ENCODE assay signal across 10 cellular contexts in the genomic region with DNA sequence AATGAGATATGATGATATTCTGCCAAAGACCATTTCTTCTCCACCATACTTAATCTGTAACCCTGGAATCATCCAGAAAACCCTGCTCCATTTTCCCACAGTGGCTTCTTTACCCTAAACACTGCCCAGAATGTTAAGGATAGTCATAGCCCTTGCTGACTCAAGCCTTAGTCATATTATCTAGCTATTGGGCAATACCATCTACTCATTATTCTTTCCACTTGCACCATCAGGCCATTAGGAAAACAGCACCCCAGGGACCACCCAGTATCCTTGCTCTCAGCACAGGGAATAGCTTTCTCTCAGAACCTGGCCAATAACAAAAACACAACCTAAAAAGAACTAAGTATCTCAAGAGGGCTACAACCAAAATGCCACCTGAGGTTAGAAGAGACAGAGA.
DNase-seq lines count a peak whose midpoint lies in the region; ATAC-seq and TF ChIP-seq lines count a peak whose summit lies in the region.
"Had no signal": no experiment of that assay in that cellular context is flagged by ENCODE, and none has a peak within 500 bp of the region (broad histone marks: within the 10 kb centered on the region; RNA-seq: fewer than 3 reads in every experiment).

No MANE protein-coding gene starts in this region.

- H3K27ac ChIP-seq in osteoblast (ENCODE audit: low read depth, low read length) = peak overlapping the region; percentile 97

- H2AFZ ChIP-seq in osteoblast (ENCODE audit: low read length) = no peak overlapping the region

- H3K4me2 ChIP-seq in osteoblast (ENCODE audit: insufficient read depth, low read length) = peak overlapping the region; percentile 10

- H4K20me1 ChIP-seq in osteoblast (ENCODE audit: insufficient read depth, low read length) = no peaks in the 10 kb centered on the region

- H3K27me3 ChIP-seq in osteoblast (ENCODE audit: insufficient read depth, low read length) = no peaks in the 10 kb centered on the region

- DNase-seq in CD14-positive monocyte (ENCODE audit: low spot score) (no peak), MV-4-11 (lab: John Stamatoyannopoulos, UW) (peak; percentile 51), epithelial cell of esophagus (ENCODE audit: low read depth) (peak; percentile 90), osteoblast (ENCODE audit: insufficient read length, low spot score, missing footprints) (no peak), GOT3 (lab: John Stamatoyannopoulos, UW) (no peak), putamen (ENCODE audit: low spot score) (no peak), NCI-H2196 (lab: John Stamatoyannopoulos, UW; ENCODE audit: unreplicated experiment) (no peak)
- DNase-seq: activated CD8-positive, alpha-beta T cell treated with anti-CD3 and anti-CD28 coated beads for 36 hours; anterior cingulate cortex had no signal

- H3K4me3 ChIP-seq in epithelial cell of esophagus (ENCODE audit: low read length) (no peak overlapping the region), osteoblast (ENCODE audit: insufficient read depth, low read length) (no peak overlapping the region)

- no peaks in the 10 kb centered on the region for H3K27me3 Mint-ChIP-seq in CD14-positive monocyte (ENCODE audit: low read depth in 3 of 3)
- H3K27me3 Mint-ChIP-seq: activated CD8-positive, alpha-beta T cell treated with anti-CD3 and anti-CD28 coated beads for 36 hours had no signal

- TF ChIP-seq CTCF in CD14-positive monocyte (IDR thresholded peaks at IDR 0.05) (no peak), epithelial cell of esophagus (IDR thresholded peaks at IDR 0.05; ENCODE audit: insufficient read depth, low read depth, low read length, missing control alignments) (peak; percentile 36), osteoblast (IDR thresholded peaks at IDR 0.05; ENCODE audit: extremely low read depth, low read depth, low read length) (no peak)

- ATAC-seq in HG03097 (IDR thresholded peaks at IDR 0.05; ENCODE audit: low FRiP score, unreplicated experiment) = no peak
- ATAC-seq: activated CD8-positive, alpha-beta T cell treated with anti-CD3 and anti-CD28 coated beads for 36 hours had no signal

- H3K4me1 Mint-ChIP-seq in CD14-positive monocyte = peaks cover 41% of the 10 kb centered on the region

- peaks cover 0 to 1% of the 10 kb centered on the region in 2 donors for H3K36me3 Mint-ChIP-seq in CD14-positive monocyte

- H3K36me3 ChIP-seq in osteoblast (ENCODE audit: insufficient read depth, low read length) = no peaks in the 10 kb centered on the region

- H3K9me3 ChIP-seq in osteoblast (ENCODE audit: low read depth, low read length) = no peaks in the 10 kb centered on the region

- H3K79me2 ChIP-seq in osteoblast (ENCODE audit: insufficient read depth, low read length) = no peaks in the 10 kb centered on the region

- peak overlapping the region in 6 of 7 donors; percentile 22 to 67 (median 42) for H3K27ac Mint-ChIP-seq in CD14-positive monocyte
- H3K27ac Mint-ChIP-seq: activated CD8-positive, alpha-beta T cell treated with anti-CD3 and anti-CD28 coated beads for 36 hours had no signal

- H3K4me3 Mint-ChIP-seq in CD14-positive monocyte = no peak overlapping the region
- H3K4me3 Mint-ChIP-seq: activated CD8-positive, alpha-beta T cell treated with anti-CD3 and anti-CD28 coated beads for 36 hours had no signal

- H3K9me3 Mint-ChIP-seq in CD14-positive monocyte = peaks cover 0 to 5% (median 0%) of the 10 kb centered on the region in 7 donors
- H3K9me3 Mint-ChIP-seq: activated CD8-positive, alpha-beta T cell treated with anti-CD3 and anti-CD28 coated beads for 36 hours had no signal

- intact Hi-C loops in CD14-positive monocyte (cut with micrococcal nuclease) = loop anchor here (10.0 kb wide), 1 partner anchor 65 kb away; no protein-coding TSS in a partner anchor

- peaks cover 71% of the 10 kb centered on the region for H3K4me1 ChIP-seq in osteoblast (ENCODE audit: insufficient read depth, low read length)

Comparison
In these comparisons a context has a peak if more than half of its experiments do, and no peak if none do; other contexts are left out.
1. DNase-seq: peak in MV-4-11 (single experiment) and epithelial cell of esophagus (single experiment); none in CD14-positive monocyte (single experiment), osteoblast (single experiment), GOT3 (single experiment), putamen (single experiment) and NCI-H2196 (single experiment).